In the genomic region with DNA sequence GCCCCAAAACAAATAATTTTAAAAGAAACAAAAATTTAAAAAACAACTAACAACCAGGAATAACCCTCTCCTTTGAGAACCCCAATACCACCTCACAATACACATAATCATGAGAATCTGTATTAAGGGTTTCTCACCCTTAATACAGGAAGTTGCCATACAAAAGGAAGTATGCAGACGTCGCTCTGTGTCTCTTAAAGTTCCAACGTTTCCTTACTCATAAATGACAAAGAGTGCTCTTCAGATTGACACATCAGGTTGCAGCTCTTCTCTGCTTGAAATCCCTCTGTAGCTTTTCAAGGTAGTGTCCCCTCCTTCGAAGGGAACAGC, we compare ENCODE assay signal across 16 cellular contexts.
DNase-seq lines count a peak whose midpoint lies in the region; ATAC-seq and TF ChIP-seq lines count a peak whose summit lies in the region.
"Had no signal": no experiment of that assay in that cellular context is flagged by ENCODE, and none has a peak within 500 bp of the region (broad histone marks: within the 10 kb centered on the region; RNA-seq: fewer than 3 reads in every experiment).

No MANE protein-coding gene starts in this region.

- H3K27me3 ChIP-seq in right lobe of liver (no peaks in the 10 kb centered on the region), transverse colon (no peaks in the 10 kb centered on the region)

- H3K4me3 ChIP-seq in right lobe of liver (peak overlapping the region in 2 of 3 donors; percentile 9 to 37), transverse colon (peak overlapping the region in 3 of 4 donors; percentile 30 to 43 (median 39))

- in situ Hi-C loops in transverse colon (cut with MboI; ENCODE audit: low pct_ligation_motif_present in 1 of 4, low pct_unique_long_range_greater_than_20kb in 1 of 4, low sequenced_read_pairs in 3 of 4) = loop anchor here in 3 of 4 donors (10.0 to 25.0 kb wide), 3 partner anchors 136 to 286 kb away; no protein-coding TSS in a partner anchor

- intact Hi-C loops in activated T-helper 2 cell treated with anti-CD3 and anti-CD28 coated beads, Interferon-gamma antibody, Interleukin-2, Interleukin-4, amounts not matched to agents 10 μg/mL and 5 μg/mL and 100 μg/mL, durations not matched to agents 14 hours and 24 hours and 36 hours (cut with micrococcal nuclease) = no loop called here
- intact Hi-C loops in right lobe of liver (cut with DNase I) (loop anchor here in 1 of 2 donors (10.0 kb wide), 1 partner anchor 273 kb away; no protein-coding TSS in a partner anchor), transverse colon (cut with DNase I; ENCODE audit: low total_unique reads) (loop anchor here (10.0 kb wide), 1 partner anchor 263 kb away; no protein-coding TSS in a partner anchor)

- TF ChIP-seq POLR2A in right lobe of liver (IDR thresholded peaks at IDR 0.05) (no peak), transverse colon (IDR thresholded peaks at IDR 0.05) (no peak)

- DNase-seq in activated T-cell treated with anti-CD3 and anti-CD28 coated beads, Interleukin-2, amount 50 U/mL, for 24 hours = no peak
- no peak for DNase-seq in activated T-cell treated with anti-CD3 and anti-CD28 coated beads, Interleukin-2, amount 50 U/mL, for 1 hour
- no peak for DNase-seq in activated T-helper 2 cell treated with anti-CD3 and anti-CD28 coated beads, Interferon-gamma antibody, Interleukin-2, Interleukin-4, amounts not matched to agents 10 μg/mL and 5 μg/mL and 100 μg/mL, durations not matched to agents 14 hours and 24 hours and 36 hours (ENCODE audit: low spot score)
- no peak for DNase-seq in right lobe of liver
- no peak for DNase-seq in transverse colon
- DNase-seq in cortex of kidney (lab: John Stamatoyannopoulos, UW) = no peak
- no peak for DNase-seq in NCI-H2171 treated with DMSO at 0.1 percent for 48 hours (lab: John Stamatoyannopoulos, UW)
- DNase-seq in SHP77 (lab: John Stamatoyannopoulos, UW) = no peak
- DNase-seq: activated T-cell treated with anti-CD3 and anti-CD28 coated beads for 4 hours; GDM1; KBM-7; naive thymus-derived CD8-positive, alpha-beta T cell; NCI-H146; RPMI8226; stimulated activated naive CD4-positive, alpha-beta T cell; T-cell had no signal

- H3K27me3 Mint-ChIP-seq in activated T-cell treated with anti-CD3 and anti-CD28 coated beads, Interleukin-2, amount 50 U/mL, for 24 hours = no peaks in the 10 kb centered on the region
- H3K27me3 Mint-ChIP-seq in activated T-helper 2 cell treated with anti-CD3 and anti-CD28 coated beads, Interferon-gamma antibody, Interleukin-2, Interleukin-4, amounts not matched to agents 10 μg/mL and 5 μg/mL and 100 μg/mL, durations not matched to agents 14 hours and 24 hours and 36 hours (ENCODE audit: low read depth) = no peaks in the 10 kb centered on the region
- H3K27me3 Mint-ChIP-seq: T-cell had no signal

- H3K36me3 ChIP-seq in right lobe of liver (no peaks in the 10 kb centered on the region), transverse colon (no peaks in the 10 kb centered on the region)

- peaks cover 18% of the 10 kb centered on the region for H3K4me1 Mint-ChIP-seq in activated T-cell treated with anti-CD3 and anti-CD28 coated beads, Interleukin-2, amount 50 U/mL, for 24 hours (ENCODE audit: low read depth)
- peaks cover 52% of the 10 kb centered on the region for H3K4me1 Mint-ChIP-seq in activated T-helper 2 cell treated with anti-CD3 and anti-CD28 coated beads, Interferon-gamma antibody, Interleukin-2, Interleukin-4, amounts not matched to agents 10 μg/mL and 5 μg/mL and 100 μg/mL, durations not matched to agents 14 hours and 24 hours and 36 hours (ENCODE audit: low read depth)

- no peak for ATAC-seq in right lobe of liver
- ATAC-seq: naive thymus-derived CD8-positive, alpha-beta T cell; T-cell had no signal

- TF ChIP-seq CTCF in right lobe of liver (IDR thresholded peaks at IDR 0.05) (no peak), transverse colon (IDR thresholded peaks at IDR 0.05) (no peak)

- peak overlapping the region; percentile 13 for H3K27ac Mint-ChIP-seq in activated T-cell treated with anti-CD3 and anti-CD28 coated beads, Interleukin-2, amount 50 U/mL, for 24 hours
- H3K27ac Mint-ChIP-seq in activated T-helper 2 cell treated with anti-CD3 and anti-CD28 coated beads, Interferon-gamma antibody, Interleukin-2, Interleukin-4, amounts not matched to agents 10 μg/mL and 5 μg/mL and 100 μg/mL, durations not matched to agents 14 hours and 24 hours and 36 hours = peak overlapping the region; percentile 66

- TF ChIP-seq EP300 in transverse colon (IDR thresholded peaks at IDR 0.05; ENCODE audit: low read depth) = no peak

- H3K9me3 Mint-ChIP-seq in activated T-cell treated with anti-CD3 and anti-CD28 coated beads, Interleukin-2, amount 50 U/mL, for 24 hours = no peaks in the 10 kb centered on the region
- peaks cover 7% of the 10 kb centered on the region for H3K9me3 Mint-ChIP-seq in activated T-helper 2 cell treated with anti-CD3 and anti-CD28 coated beads, Interferon-gamma antibody, Interleukin-2, Interleukin-4, amounts not matched to agents 10 μg/mL and 5 μg/mL and 100 μg/mL, durations not matched to agents 14 hours and 24 hours and 36 hours
- H3K9me3 Mint-ChIP-seq: naive thymus-derived CD8-positive, alpha-beta T cell; T-cell had no signal

- no peaks in the 10 kb centered on the region for H3K9me3 ChIP-seq in right lobe of liver
- H3K9me3 ChIP-seq in transverse colon = no peaks in the 10 kb centered on the region

- H3K36me3 Mint-ChIP-seq in activated T-cell treated with anti-CD3 and anti-CD28 coated beads, Interleukin-2, amount 50 U/mL, for 24 hours (ENCODE audit: low read depth) = no peaks in the 10 kb centered on the region
- H3K36me3 Mint-ChIP-seq in activated T-helper 2 cell treated with anti-CD3 and anti-CD28 coated beads, Interferon-gamma antibody, Interleukin-2, Interleukin-4, amounts not matched to agents 10 μg/mL and 5 μg/mL and 100 μg/mL, durations not matched to agents 14 hours and 24 hours and 36 hours (ENCODE audit: low read depth) = no peaks in the 10 kb centered on the region
- H3K36me3 Mint-ChIP-seq: naive thymus-derived CD8-positive, alpha-beta T cell; T-cell had no signal

- WGBS in right lobe of liver (ENCODE audit: insufficient coverage, low coverage, low lambda C conversion rate, missing lambda C conversion rate) = 35% methylated on average over 4 of the region's 4 CpGs
- WGBS in transverse colon (ENCODE audit: low coverage in 1 of 2), 2 donors = 41 to 46% methylated on average over 4 of the region's 4 CpGs

- H3K27ac ChIP-seq in right lobe of liver = peak overlapping the region in 1 of 3 donors; percentile 0
- H3K27ac ChIP-seq in transverse colon = peak overlapping the region; percentile 62 to 81 (median 81)

- H3K4me1 ChIP-seq in right lobe of liver (peaks cover 0 to 12% (median 4%) of the 10 kb centered on the region in 4 donors), transverse colon (peaks cover 0 to 14% (median 2%) of the 10 kb centered on the region in 4 donors)

- H3K4me3 Mint-ChIP-seq in activated T-cell treated with anti-CD3 and anti-CD28 coated beads, Interleukin-2, amount 50 U/mL, for 24 hours = no peak overlapping the region
- H3K4me3 Mint-ChIP-seq in activated T-helper 2 cell treated with anti-CD3 and anti-CD28 coated beads, Interferon-gamma antibody, Interleukin-2, Interleukin-4, amounts not matched to agents 10 μg/mL and 5 μg/mL and 100 μg/mL, durations not matched to agents 14 hours and 24 hours and 36 hours (ENCODE audit: low read depth) = peak overlapping the region; percentile 48
